13 cellular contexts compared by ENCODE assay signal in genomic region chr14:89957791-89958190, GRCh38. TPM values are rescaled to one million over a fixed set of nuclear protein-coding genes. Genes with fewer than 3 reads are reported as not detected.
DNase-seq lines count a peak whose midpoint lies in the region; ATAC-seq and TF ChIP-seq lines count a peak whose summit lies in the region.
"Had no signal": no experiment of that assay in that cellular context is flagged by ENCODE, and none has a peak within 500 bp of the region (broad histone marks: within the 10 kb centered on the region; RNA-seq: fewer than 3 reads in every experiment).

No MANE protein-coding gene starts in this region.

- peaks cover 61% of the 10 kb centered on the region for H3K4me1 Mint-ChIP-seq in activated T-cell treated with anti-CD3 and anti-CD28 coated beads, Interleukin-2, amount 50 U/mL, for 4 hours (ENCODE audit: low read depth)
- peaks cover 36% of the 10 kb centered on the region for H3K4me1 Mint-ChIP-seq in progenitor cell of endocrine pancreas (ENCODE audit: low read depth)

- TF ChIP-seq CTCF in progenitor cell of endocrine pancreas (IDR thresholded peaks at IDR 0.05; ENCODE audit: unreplicated experiment), result no peak

- peaks cover 18% of the 10 kb centered on the region for H3K36me3 Mint-ChIP-seq in activated T-cell treated with anti-CD3 and anti-CD28 coated beads, Interleukin-2, amount 50 U/mL, for 4 hours (ENCODE audit: insufficient read depth)
- H3K36me3 Mint-ChIP-seq in progenitor cell of endocrine pancreas (ENCODE audit: insufficient read depth), result no peaks in the 10 kb centered on the region

- TF ChIP-seq POLR2A in erythroblast (IDR thresholded peaks at IDR 0.05; ENCODE audit: low read length), result no peak

- DNase-seq in activated T-cell treated with anti-CD3 and anti-CD28 coated beads, Interleukin-2, amount 50 U/mL, for 4 hours, result no peak
- no peak for DNase-seq in activated T-cell treated with anti-CD3 and anti-CD28 coated beads, Interleukin-2, amount 50 U/mL, for 48 hours
- DNase-seq in RKO (ENCODE audit: low spot score) (peak; percentile 59), erythroblast (lab: John Stamatoyannopoulos, UW) (peak; percentile 5 to 10), NOMO-1 (lab: John Stamatoyannopoulos, UW; ENCODE audit: unreplicated experiment in 2 of 2) (no peak), progenitor cell of endocrine pancreas (ENCODE audit: low spot score, unreplicated experiment) (no peak)
- DNase-seq in stimulated activated CD8-positive, alpha-beta memory T cell treated with anti-CD3 and anti-CD28 coated beads, Interleukin-4, amount 100 ng/mL, for 48 hours, result peak; percentile 29
- DNase-seq: aorta, kidney glomerular epithelial cell, NCI-H187, trophoblast cell, WERI-Rb-1 had no signal

- H3K27me3 Mint-ChIP-seq in activated T-cell treated with anti-CD3 and anti-CD28 coated beads, Interleukin-2, amount 50 U/mL, for 4 hours (ENCODE audit: low read depth), result no peaks in the 10 kb centered on the region
- H3K27me3 Mint-ChIP-seq in progenitor cell of endocrine pancreas, result no peaks in the 10 kb centered on the region

- H3K27ac Mint-ChIP-seq in progenitor cell of endocrine pancreas, result no peak overlapping the region

- peak overlapping the region; percentile 94 for H3K4me3 Mint-ChIP-seq in activated T-cell treated with anti-CD3 and anti-CD28 coated beads, Interleukin-2, amount 50 U/mL, for 4 hours
- H3K4me3 Mint-ChIP-seq in progenitor cell of endocrine pancreas (ENCODE audit: low read depth), result no peak overlapping the region

- ATAC-seq in activated T-cell treated with anti-CD3 and anti-CD28 coated beads, Interleukin-2, amount 50 U/mL, for 4 hours, result no peak
- no peak for ATAC-seq in HG02870 (IDR thresholded peaks at IDR 0.05; ENCODE audit: unreplicated experiment)

- H3K9me3 Mint-ChIP-seq in activated T-cell treated with anti-CD3 and anti-CD28 coated beads, Interleukin-2, amount 50 U/mL, for 4 hours, result no peaks in the 10 kb centered on the region
- H3K9me3 Mint-ChIP-seq in progenitor cell of endocrine pancreas (ENCODE audit: low read depth), result no peaks in the 10 kb centered on the region

RNA-seq across cellular contexts. Expression of gene TDP1, which starts 2.1 kb away (rescaled TPM):
- total RNA-seq in activated T-cell treated with anti-CD3 and anti-CD28 coated beads, Interleukin-2, amount 50 U/mL, for 4 hours, result 10 to 100 TPM; 71.8 to 84.9 (median 72.9) TPM
- 45.9 and 46.6 TPM in 2 replicates for total RNA-seq in progenitor cell of endocrine pancreas

RNA-seq across cellular contexts. Expression of gene EFCAB11, which starts 3.3 kb away (rescaled TPM):
- total RNA-seq in activated T-cell treated with anti-CD3 and anti-CD28 coated beads, Interleukin-2, amount 50 U/mL, for 4 hours, result 1 to 10 TPM; 4.3 to 6.0 (median 5.2) TPM
- total RNA-seq in progenitor cell of endocrine pancreas, result 18.1 and 20.8 TPM in 2 replicates

Comparison
In these comparisons a context has a peak if more than half of its experiments do, and no peak if none do; other contexts are left out.
1. DNase-seq: peak in RKO (single experiment), erythroblast (2 of 2) and stimulated activated CD8-positive, alpha-beta memory T cell treated with anti-CD3 and anti-CD28 coated beads, Interleukin-4, amount 100 ng/mL, for 48 hours (single experiment); none in activated T-cell treated with anti-CD3 and anti-CD28 coated beads, Interleukin-2, amount 50 U/mL, for 4 hours (single experiment), activated T-cell treated with anti-CD3 and anti-CD28 coated beads, Interleukin-2, amount 50 U/mL, for 48 hours (0 of 2), NOMO-1 (0 of 2) and progenitor cell of endocrine pancreas (single experiment).